In genomic region chr15:83123529-83123928, GRCh38 we compare ENCODE assay signal across 36 cellular contexts.
"Had no signal": no experiment of that assay in that cellular context is flagged by ENCODE, and none has a peak within 500 bp of the region (broad histone marks: within the 10 kb centered on the region; RNA-seq: fewer than 3 reads in every experiment).

No MANE protein-coding gene starts in this region.

- H3K9me3 Mint-ChIP-seq: activated CD4-positive, alpha-beta memory T cell treated with anti-CD3 and anti-CD28 coated beads, Interleukin-2, amount 10 ng/mL, durations not matched to agents 7 days and 5 days; activated naive CD8-positive, alpha-beta T cell treated with anti-CD3 and anti-CD28 coated beads for 36 hours had no signal

- DNase-seq: activated CD4-positive, alpha-beta memory T cell treated with anti-CD3 and anti-CD28 coated beads, Interleukin-2, amount 10 ng/mL, durations not matched to agents 7 days and 5 days; activated CD4-positive, alpha-beta T cell treated with anti-CD3 and anti-CD28 coated beads for 1 hour; activated CD4-positive, alpha-beta T cell treated with anti-CD3 and anti-CD28 coated beads for 48 hours; activated CD4-positive, CD25-positive, alpha-beta regulatory T cell; activated CD8-positive, alpha-beta memory T cell treated with anti-CD3 and anti-CD28 coated beads for 24 hours; activated CD8-positive, alpha-beta memory T cell treated with anti-CD3 and anti-CD28 coated beads, Interleukin-2, amount 10 ng/mL, durations not matched to agents 7 days and 5 days; activated CD8-positive, alpha-beta memory T cell treated with anti-CD3 and anti-CD28 coated beads, Interleukin-2, amount 50 U/mL, for 48 hours; activated effector memory CD4-positive, alpha-beta T cell treated with Interleukin-2 at 50 U/mL for 16 hours; activated naive CD4-positive, alpha-beta T cell; activated naive CD4-positive, alpha-beta T cell treated with anti-CD3 and anti-CD28 coated beads, Interleukin-2, amount 50 U/mL, for 16 hours; activated naive CD8-positive, alpha-beta T cell treated with anti-CD3 and anti-CD28 coated beads for 36 hours; activated T-cell treated with anti-CD3 and anti-CD28 coated beads, Interleukin-2, amount 50 U/mL, for 48 hours; amniotic stem cell; aorta; brain microvascular endothelial cell; central memory CD4-positive, alpha-beta T cell; Kasumi-1; KG1; MM.1S; NCI-H1105; NCI-H1417 treated with DMSO at 0.1 percent for 48 hours; NCI-H1930; NCI-H2081 treated with DMSO at 0.1 percent for 48 hours; NCI-H226; NCI-H446 treated with DMSO at 0.1 percent for 48 hours; NCI-H526; NCI-H82; NK-92 treated with Interleukin-12 subunit alpha and Interleukin-12 subunit beta, amount 100 ng/mL, for 24 hours; Right ventricle myocardium superior; SW 1271; T-helper 1 cell; T-helper 2 cell; T-helper 9 cell; WERI-Rb-1 had no signal

- H3K4me3 ChIP-seq: SJSA1 had no signal

- H3K4me1 ChIP-seq: SJSA1 had no signal

- H3K36me3 Mint-ChIP-seq: activated naive CD8-positive, alpha-beta T cell treated with anti-CD3 and anti-CD28 coated beads for 36 hours had no signal

- H3K27ac ChIP-seq: brain microvascular endothelial cell, SJSA1, WERI-Rb-1 had no signal

- H3K36me3 ChIP-seq: brain microvascular endothelial cell, WERI-Rb-1 had no signal

- H3K4me1 Mint-ChIP-seq: activated CD4-positive, alpha-beta memory T cell treated with anti-CD3 and anti-CD28 coated beads, Interleukin-2, amount 10 ng/mL, durations not matched to agents 7 days and 5 days had no signal

- H3K9me3 ChIP-seq: SJSA1 had no signal

- H3K27me3 ChIP-seq: brain microvascular endothelial cell, SJSA1 had no signal

- H3K27me3 Mint-ChIP-seq: activated CD4-positive, alpha-beta memory T cell treated with anti-CD3 and anti-CD28 coated beads, Interleukin-2, amount 10 ng/mL, durations not matched to agents 7 days and 5 days; activated CD8-positive, alpha-beta memory T cell treated with anti-CD3 and anti-CD28 coated beads, Interleukin-2, amount 10 ng/mL, durations not matched to agents 7 days and 5 days; activated naive CD8-positive, alpha-beta T cell treated with anti-CD3 and anti-CD28 coated beads for 36 hours had no signal

- H3K27ac Mint-ChIP-seq: activated CD4-positive, alpha-beta memory T cell treated with anti-CD3 and anti-CD28 coated beads, Interleukin-2, amount 10 ng/mL, durations not matched to agents 7 days and 5 days; activated CD8-positive, alpha-beta memory T cell treated with anti-CD3 and anti-CD28 coated beads, Interleukin-2, amount 10 ng/mL, durations not matched to agents 7 days and 5 days; activated naive CD8-positive, alpha-beta T cell treated with anti-CD3 and anti-CD28 coated beads for 36 hours had no signal

- H3K4me3 Mint-ChIP-seq: activated CD4-positive, alpha-beta memory T cell treated with anti-CD3 and anti-CD28 coated beads, Interleukin-2, amount 10 ng/mL, durations not matched to agents 7 days and 5 days; activated CD8-positive, alpha-beta memory T cell treated with anti-CD3 and anti-CD28 coated beads, Interleukin-2, amount 10 ng/mL, durations not matched to agents 7 days and 5 days; activated naive CD8-positive, alpha-beta T cell treated with anti-CD3 and anti-CD28 coated beads for 36 hours had no signal

- ATAC-seq: activated CD8-positive, alpha-beta memory T cell treated with anti-CD3 and anti-CD28 coated beads, Interleukin-2, amount 10 ng/mL, durations not matched to agents 7 days and 5 days; SK-N-SH treated with all-trans-retinoic acid at 6 μM for 48 hours had no signal
